ENCODE assay signal across 1 cellular context in genomic region chr15:82611348-82611747, GRCh38.
A peak's percentile ranks its signal among the peaks of the same experiment; 100 is the strongest.
TF ChIP-seq lines count a peak whose summit lies in the region.

No MANE protein-coding gene starts in this region.

TF ChIP-seq in K562, 482 proteins besides CTCF, POLR2A, EP300 and RAD21 (continued from another document):
- TF ChIP-seq HOMEZ (CRISPR knock-in tag; IDR thresholded peaks at IDR 0.05) (no peak), LARP7 (IDR thresholded peaks at IDR 0.05) (no peak), ZNF174 (CRISPR knock-in tag; IDR thresholded peaks at IDR 0.05) (no peak), ETS1 (conservative IDR thresholded peaks at IDR 0.05; ENCODE audit: control insufficient read depth, low read depth, low read length) (no peak), RBM25 (IDR thresholded peaks at IDR 0.05; ENCODE audit: low read depth, low read length, severe bottlenecking) (peak; percentile 42), BCOR (IDR thresholded peaks at IDR 0.05) (peak; percentile 72), XRCC5 (IDR thresholded peaks at IDR 0.05; ENCODE audit: low read depth, low read length) (no peak), FOXP1 (CRISPR knock-in tag; IDR thresholded peaks at IDR 0.05) (no peak), RBM34 (IDR thresholded peaks at IDR 0.05; ENCODE audit: borderline replicate concordance, insufficient read depth, low read length) (no peak), KDM1A (IDR thresholded peaks at IDR 0.05) (0 out of 4 replicates have a peak, but pooled peaks of 1 of the 2 experiments have one; percentile 10), ZNF584 (CRISPR knock-in tag; IDR thresholded peaks at IDR 0.05; ENCODE audit: low read depth) (no peak), ZBTB49 (CRISPR knock-in tag; IDR thresholded peaks at IDR 0.05; ENCODE audit: borderline replicate concordance) (no peak), MCM5 (IDR thresholded peaks at IDR 0.05; ENCODE audit: low read depth) (no peak), EP400 (IDR thresholded peaks at IDR 0.05) (no peak), ZNF766 (CRISPR knock-in tag; conservative IDR thresholded peaks at IDR 0.05) (no peak), MBD1 (CRISPR knock-in tag; IDR thresholded peaks at IDR 0.05) (no peak), NFIX (CRISPR knock-in tag; IDR thresholded peaks at IDR 0.05; ENCODE audit: low read depth) (no peak), CREB3 (tag; conservative IDR thresholded peaks at IDR 0.05; ENCODE audit: low read depth) (no peak), NR2C2 (CRISPR knock-in tag; IDR thresholded peaks at IDR 0.05) (no peak), NR2C2 (tag; IDR thresholded peaks at IDR 0.05) (no peak), CEBPG (CRISPR knock-in tag; IDR thresholded peaks at IDR 0.05) (no peak), CEBPG (tag; conservative IDR thresholded peaks at IDR 0.05 in 1 of 2, IDR thresholded peaks at IDR 0.05 in 1 of 2) (no peak), MCM7 (IDR thresholded peaks at IDR 0.05) (no peak), ASH1L (IDR thresholded peaks at IDR 0.05; ENCODE audit: borderline replicate concordance, low read depth, partially characterized antibody) (no peak), TARDBP (IDR thresholded peaks at IDR 0.05) (no peak), KDM5B (IDR thresholded peaks at IDR 0.05; ENCODE audit: insufficient replicate concordance, low read depth, low read length) (no peak)
TF ChIP-seq in K562: peak in this region for 4.
